Comparison of ENCODE assay signal across 12 cellular contexts in the genomic region with DNA sequence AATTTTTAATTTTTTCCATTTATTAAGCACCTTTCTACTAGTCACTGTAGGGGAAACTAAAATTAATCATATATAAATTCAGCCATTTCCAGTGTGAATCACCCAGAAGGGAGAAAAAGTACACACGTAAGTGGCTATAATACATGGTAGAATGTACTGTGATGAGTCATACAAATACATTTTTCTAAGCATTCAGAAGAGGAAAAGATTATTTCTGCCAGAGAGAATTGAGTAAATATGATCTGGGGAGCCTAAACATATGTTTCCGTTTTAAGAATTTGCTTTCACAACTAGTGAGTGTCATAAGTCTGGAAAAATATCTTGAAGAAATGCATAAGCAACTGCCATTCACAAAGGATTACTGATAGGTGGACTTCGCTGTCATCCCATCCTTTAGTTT.
A peak's percentile ranks its signal among the peaks of the same experiment; 100 is the strongest.
DNase-seq lines count a peak whose midpoint lies in the region; ATAC-seq and TF ChIP-seq lines count a peak whose summit lies in the region.
"Had no signal": no experiment of that assay in that cellular context is flagged by ENCODE, and none has a peak within 500 bp of the region (broad histone marks: within the 10 kb centered on the region; RNA-seq: fewer than 3 reads in every experiment).

No MANE protein-coding gene starts in this region.

- no peaks in the 10 kb centered on the region for H3K36me3 ChIP-seq in mammary epithelial cell (ENCODE audit: insufficient read depth, low read length)

- H3K4me2 ChIP-seq in mammary epithelial cell (ENCODE audit: insufficient read depth, low read depth, low read length), result peak overlapping the region; percentile 34

- peak; percentile 45 for DNase-seq in GM03348 (ENCODE audit: low spot score)
- peak; percentile 35 for DNase-seq in KBM-7
- peak; percentile 84 for DNase-seq in mammary epithelial cell
- DNase-seq in middle frontal gyrus (ENCODE audit: extremely low spot score, low spot score), result peak; percentile 10
- DNase-seq in effector CD8-positive, alpha-beta T cell (lab: John Stamatoyannopoulos, UW), result no peak
- DNase-seq: esophagus squamous epithelium, NCI-H2227 treated with DMSO at 0.1 percent for 48 hours, tibial artery had no signal

- no peak overlapping the region for H3K4me3 ChIP-seq in mammary epithelial cell (replicated peaks in 1 of 3; ENCODE audit: insufficient read depth in 1 of 3, low read depth in 2 of 3, low read length in 3 of 3)
- H3K4me3 ChIP-seq: ascending aorta, esophagus squamous epithelium, tibial artery had no signal

- no peaks in the 10 kb centered on the region for H3K79me2 ChIP-seq in mammary epithelial cell (ENCODE audit: insufficient read depth, low read length)

- TF ChIP-seq CTCF in mammary epithelial cell (conservative IDR thresholded peaks at IDR 0.05 in 1 of 2, IDR thresholded peaks at IDR 0.05 in 1 of 2; ENCODE audit: extremely low read depth in 1 of 2, insufficient read depth in 1 of 2, low read depth in 1 of 2, low read length in 2 of 2), result no peak

- ATAC-seq in HG03097 (IDR thresholded peaks at IDR 0.05; ENCODE audit: low FRiP score, unreplicated experiment) (no peak), HG03025 (IDR thresholded peaks at IDR 0.05; ENCODE audit: low FRiP score, unreplicated experiment) (no peak), HG02610 (IDR thresholded peaks at IDR 0.05; ENCODE audit: unreplicated experiment) (no peak)

- in situ Hi-C loops in KBM-7 (cut with MboI; ENCODE audit: low pct_unique_long_range_greater_than_20kb, low sequenced_read_pairs), result no loop called here
- in situ Hi-C loops in mammary epithelial cell (cut with MboI; ENCODE audit: low sequenced_read_pairs in 2 of 2), result no loop called here

- H4K20me1 ChIP-seq in mammary epithelial cell (ENCODE audit: insufficient read depth, low read length), result no peaks in the 10 kb centered on the region

- no peaks in the 10 kb centered on the region for H3K9me3 ChIP-seq in mammary epithelial cell (replicated peaks; ENCODE audit: insufficient read depth, low read length)
- H3K9me3 ChIP-seq: ascending aorta, esophagus squamous epithelium, tibial artery had no signal

- intact Hi-C loops in mammary epithelial cell (cut with micrococcal nuclease), result no loop called here

- peak overlapping the region; percentile 63 for H3K27ac ChIP-seq in mammary epithelial cell (ENCODE audit: insufficient read depth, low read depth, low read length)
- H3K27ac ChIP-seq: ascending aorta, esophagus squamous epithelium, tibial artery had no signal

- no TSS peak for BruUV-seq in mammary epithelial cell (replicated peaks; lab: Mats Ljungman, UMichigan)

- CTCF ChIA-PET in mammary epithelial cell (lab: Charles Lee; ENCODE audit: low non-redundant PET), result no interaction called here

- H2AFZ ChIP-seq in mammary epithelial cell (ENCODE audit: low read depth, low read length), result no peak overlapping the region

- 44% methylated on average over 3 of the region's 3 CpGs for WGBS in mammary epithelial cell (ENCODE audit: low coverage, missing lambda C conversion rate)

- peaks cover 46% of the 10 kb centered on the region for H3K4me1 ChIP-seq in mammary epithelial cell (ENCODE audit: insufficient read depth, low read length)

- H3K27me3 ChIP-seq in mammary epithelial cell (ENCODE audit: insufficient read depth, low read length), result no peaks in the 10 kb centered on the region
- H3K27me3 ChIP-seq: ascending aorta, esophagus squamous epithelium, tibial artery had no signal

- no peak overlapping the region for H3K9ac ChIP-seq in mammary epithelial cell (ENCODE audit: insufficient read depth, low read length)

- dilution Hi-C loops in mammary epithelial cell (cut with HindIII; ENCODE audit: low sequenced_read_pairs), result no loop called here
